Comparison of ENCODE assay signal across 15 cellular contexts in the genomic region with DNA sequence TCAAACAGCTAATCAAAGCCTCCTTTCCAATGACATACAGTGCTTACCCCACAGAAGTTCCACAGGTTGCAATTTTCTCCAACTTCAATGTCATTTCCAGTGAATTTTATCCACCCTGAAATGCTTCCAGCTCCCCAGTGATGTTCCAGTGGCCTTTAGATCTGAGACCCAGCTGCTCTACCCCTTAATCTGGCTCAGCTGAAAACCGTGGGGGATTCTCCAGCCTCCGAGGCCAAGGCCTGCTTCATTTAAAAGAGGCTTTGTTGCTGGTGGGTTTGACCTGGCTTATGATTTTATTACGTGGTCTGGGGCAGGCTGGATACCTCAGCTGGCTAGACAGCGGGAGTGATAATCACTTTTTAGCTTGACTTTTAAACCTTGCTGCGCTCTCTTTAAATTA. TPM values are rescaled to one million over a fixed set of nuclear protein-coding genes. Genes with fewer than 3 reads are reported as not detected.
A peak's percentile ranks its signal among the peaks of the same experiment; 100 is the strongest.
DNase-seq lines count a peak whose midpoint lies in the region; ATAC-seq and TF ChIP-seq lines count a peak whose summit lies in the region.
"Had no signal": no experiment of that assay in that cellular context is flagged by ENCODE, and none has a peak within 500 bp of the region (broad histone marks: within the 10 kb centered on the region; RNA-seq: fewer than 3 reads in every experiment).

No MANE protein-coding gene starts in this region.

- H3K4me1 ChIP-seq in BE2C (peaks cover 6% of the 10 kb centered on the region; the same call in 1 of the 2 replicates), heart right ventricle (peaks cover 0 to 10% (median 0%) of the 10 kb centered on the region in 9 donors), right cardiac atrium (ENCODE audit: control insufficient read depth, insufficient read depth, low read length) (no peaks in the 10 kb centered on the region)
- H3K4me1 ChIP-seq: Caco-2 had no signal

- intact Hi-C loops in heart right ventricle (cut with DNase I): no loop called here
- intact Hi-C loops in right cardiac atrium (cut with DNase I): no loop called here

- H3K27me3 ChIP-seq in BE2C: no peaks in the 10 kb centered on the region
- H3K27me3 ChIP-seq in heart right ventricle: no peaks in the 10 kb centered on the region
- H3K27me3 ChIP-seq in right cardiac atrium (ENCODE audit: control insufficient read depth, insufficient read depth): no peaks in the 10 kb centered on the region

- 54 to 58% methylated on average over 5 of the region's 5 CpGs for WGBS in heart right ventricle, 2 donors
- 51% methylated on average over 5 of the region's 5 CpGs for WGBS in right cardiac atrium

- no peak overlapping the region for H3K4me3 ChIP-seq in BE2C (ENCODE audit: low read depth, low read length)
- H3K4me3 ChIP-seq in heart right ventricle: no peak overlapping the region
- no peak overlapping the region for H3K4me3 ChIP-seq in right cardiac atrium (ENCODE audit: low read length)

- TF ChIP-seq CTCF in BE2C (IDR thresholded peaks at IDR 0.05; ENCODE audit: low read depth, low read length) (no peak), heart right ventricle (IDR thresholded peaks at IDR 0.05) (no peak)

- H3K9me3 ChIP-seq in BE2C (no peaks in the 10 kb centered on the region), heart right ventricle (peaks cover 0 to 9% (median 0%) of the 10 kb centered on the region in 11 donors), right cardiac atrium (ENCODE audit: control insufficient read depth, low read length) (no peaks in the 10 kb centered on the region)

- peak overlapping the region in 3 of 10 donors; percentile 4 to 58 (median 28) for H3K27ac ChIP-seq in heart right ventricle
- no peak overlapping the region for H3K27ac ChIP-seq in right cardiac atrium (ENCODE audit: low read length)
- H3K27ac ChIP-seq: C4-2B, HL-60 had no signal

- DNase-seq in BE2C (peak; percentile 38), D341Med (ENCODE audit: low spot score) (peak; percentile 36), heart right ventricle (peak; percentile 26 to 74), right cardiac atrium (peak in 2 of 3 donors; percentile 53 to 61), hypothalamus (lab: John Stamatoyannopoulos, UW) (no peak)
- no peak for DNase-seq in activated naive CD4-positive, alpha-beta T cell treated with Interleukin-2 at 50 U/mL for 16 hours
- DNase-seq: ACHN; Caco-2; CD4-positive, alpha-beta T cell; GF-D8; H9 had no signal

- ATAC-seq in heart right ventricle: peak in 4 of 8 donors; percentile 44 to 88 (median 60)
- ATAC-seq in right cardiac atrium: peak in 1 of 2 donors; percentile 62
- no peak for ATAC-seq in HG03097 (IDR thresholded peaks at IDR 0.05; ENCODE audit: low FRiP score, unreplicated experiment)

- H3K36me3 ChIP-seq in BE2C: no peaks in the 10 kb centered on the region
- no peaks in the 10 kb centered on the region for H3K36me3 ChIP-seq in heart right ventricle

RNA-seq across cellular contexts. Expression of gene HEPHL1, which starts 10.9 kb away (rescaled TPM):
- polyA plus RNA-seq in BE2C (2012; ENCODE audit: insufficient read depth, insufficient read length, low read depth): not detected
- total RNA-seq in heart right ventricle: not detected
- not detected for polyA plus RNA-seq in heart right ventricle
- total RNA-seq in right cardiac atrium: not detected
- polyA plus RNA-seq in right cardiac atrium: not detected
- total RNA-seq: Caco-2; CD4-positive, alpha-beta T cell; H9 had no signal
- polyA plus RNA-seq: BJ had no signal

Comparison
In these comparisons a context has a peak if more than half of its experiments do, and no peak if none do; other contexts are left out.
1. DNase-seq: peak in BE2C (single experiment), D341Med (single experiment), heart right ventricle (2 of 2) and right cardiac atrium (2 of 3); none in hypothalamus (0 of 51) and activated naive CD4-positive, alpha-beta T cell treated with Interleukin-2 at 50 U/mL for 16 hours (single experiment).